8 cellular contexts compared by ENCODE assay signal in the genomic region with DNA sequence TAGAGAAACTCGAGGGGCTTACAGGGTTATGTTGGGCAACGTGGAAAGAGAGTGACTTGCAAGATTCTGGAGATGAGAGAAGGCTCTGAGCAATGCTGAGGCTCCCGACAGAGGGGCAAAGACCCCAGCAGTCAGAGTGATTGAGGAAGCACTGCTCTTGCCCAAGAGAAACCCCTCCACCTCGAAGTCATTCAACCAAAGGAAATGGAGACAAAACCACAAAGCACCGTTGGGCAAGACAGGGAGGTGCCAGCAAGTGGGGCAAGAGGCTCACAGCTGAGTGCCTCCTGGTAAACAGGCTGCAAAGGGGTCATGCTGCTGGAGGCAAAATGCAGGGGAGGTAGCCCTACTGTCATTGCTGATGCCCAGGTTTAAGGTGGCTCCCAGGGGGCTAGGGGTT. TPM values are rescaled to one million over a fixed set of nuclear protein-coding genes. Genes with fewer than 3 reads are reported as not detected.
A peak's percentile ranks its signal among the peaks of the same experiment; 100 is the strongest.
DNase-seq lines count a peak whose midpoint lies in the region; ATAC-seq and TF ChIP-seq lines count a peak whose summit lies in the region.

No MANE protein-coding gene starts in this region.

- H3K79me2 ChIP-seq in SK-N-SH (ENCODE audit: insufficient read depth), result no peaks in the 10 kb centered on the region

- 51% methylated on average over 5 of the region's 5 CpGs for WGBS in SK-N-SH (ENCODE audit: low lambda C conversion rate)

- no peak for TF ChIP-seq CTCF in SK-N-SH (IDR thresholded peaks at IDR 0.05)

- H3K4me3 ChIP-seq in H7 (ENCODE audit: insufficient read depth, low read depth, low read length) (no peak overlapping the region), SK-N-SH (ENCODE audit: low read depth in 2 of 2, low read length in 1 of 2) (no peak overlapping the region)

- no peak for ATAC-seq in GM21825 (IDR thresholded peaks at IDR 0.05; ENCODE audit: unreplicated experiment)

- CTCF ChIA-PET in SK-N-SH (lab: Yijun Ruan, JAX), result interaction anchor here (0.7 to 1.2 kb wide), 3 partner anchors 7 to 38 kb away, joined by 3 read pairs; no protein-coding TSS in a partner anchor

- no peak overlapping the region for H3K27ac ChIP-seq in SK-N-SH (ENCODE audit: low read depth in 2 of 2, low read length in 1 of 2)

- H2AFZ ChIP-seq in SK-N-SH (ENCODE audit: low read depth), result no peak overlapping the region

- DNase-seq in H7, result peak; percentile 21
- peak; percentile 83 for DNase-seq in RPMI8226
- peak; percentile 38 to 48 for DNase-seq in stimulated activated CD8-positive, alpha-beta memory T cell treated with anti-CD3 and anti-CD28 coated beads, Interleukin-2, amount 100 ng/mL, for 1 hour (ENCODE audit: low read depth in 2 of 2)
- no peak for DNase-seq in NCI-H2196 (lab: John Stamatoyannopoulos, UW; ENCODE audit: unreplicated experiment)
- DNase-seq in SK-N-SH, result no peak
- no peak for DNase-seq in NCI-H748 treated with DMSO at 0.1 percent for 48 hours (lab: John Stamatoyannopoulos, UW)

- H4K20me1 ChIP-seq in SK-N-SH (ENCODE audit: insufficient read depth), result no peaks in the 10 kb centered on the region

- H3F3A ChIP-seq in SK-N-SH (replicated peaks; ENCODE audit: insufficient read depth), result peaks cover 3% of the 10 kb centered on the region

- no peaks in the 10 kb centered on the region for H3K9me3 ChIP-seq in SK-N-SH

- no peaks in the 10 kb centered on the region for H3K36me3 Mint-ChIP-seq in activated naive CD8-positive, alpha-beta T cell

- H3K9me3 Mint-ChIP-seq in activated naive CD8-positive, alpha-beta T cell (ENCODE audit: low read depth), result no peaks in the 10 kb centered on the region

- TF ChIP-seq EP300 in SK-N-SH (IDR thresholded peaks at IDR 0.05; ENCODE audit: borderline replicate concordance in 1 of 2, low read depth in 1 of 2, low read length in 1 of 2), result no peak

- H3K4me1 ChIP-seq in SK-N-SH (ENCODE audit: control insufficient read depth in 1 of 2, insufficient read depth in 2 of 2, low read depth in 1 of 2, low read length in 1 of 2), result no peaks in the 10 kb centered on the region

- no peak overlapping the region for H3K4me2 ChIP-seq in SK-N-SH

- POLR2A ChIA-PET in SK-N-SH (lab: Yijun Ruan, JAX), result no interaction called here

- H3K27me3 ChIP-seq in H7 (ENCODE audit: control insufficient read depth, insufficient read depth, low read length), result no peaks in the 10 kb centered on the region
- no peaks in the 10 kb centered on the region for H3K27me3 ChIP-seq in SK-N-SH (ENCODE audit: insufficient read depth)

- H3K4me3 Mint-ChIP-seq in activated naive CD8-positive, alpha-beta T cell, result peak overlapping the region; percentile 43

- no peaks in the 10 kb centered on the region for H3K36me3 ChIP-seq in H7 (replicated peaks; ENCODE audit: control insufficient read depth, insufficient read depth, low read length)
- no peaks in the 10 kb centered on the region for H3K36me3 ChIP-seq in SK-N-SH (replicated peaks in 1 of 2; ENCODE audit: control insufficient read depth in 1 of 2, insufficient read depth in 2 of 2, low read length in 1 of 2)

- peaks cover 55% of the 10 kb centered on the region for H3K4me1 Mint-ChIP-seq in activated naive CD8-positive, alpha-beta T cell (ENCODE audit: low read depth)

- no peak for TF ChIP-seq RAD21 in SK-N-SH (IDR thresholded peaks at IDR 0.05; ENCODE audit: low read length)

- no peaks in the 10 kb centered on the region for H3K27me3 Mint-ChIP-seq in activated naive CD8-positive, alpha-beta T cell

- H3K9me2 ChIP-seq in SK-N-SH, result no peaks in the 10 kb centered on the region

- no peak overlapping the region for H3K9ac ChIP-seq in SK-N-SH

- H3K27ac Mint-ChIP-seq in activated naive CD8-positive, alpha-beta T cell, result peak overlapping the region; percentile 88

TF ChIP-seq in SK-N-SH, 30 proteins besides CTCF, POLR2A, EP300 and RAD21:
- TF ChIP-seq YY1 (IDR thresholded peaks at IDR 0.05; ENCODE audit: low read depth) (no peak), GATA2 (CRISPR knock-in tag; IDR thresholded peaks at IDR 0.05) (no peak)
TF ChIP-seq in SK-N-SH: peak in this region for 0.

RNA-seq across cellular contexts. Expression of a gene that starts 17.9 kb away (rescaled TPM):
- 117 and 149 TPM in 2 replicates for total RNA-seq in H7 (2014; rRNA removed; shearing (Covaris generic))
- 202 and 303 TPM in 2 replicates for polyA plus RNA-seq in SK-N-SH (2012; rRNA removed)
- 181 and 225 TPM in 2 replicates for polyA plus RNA-seq in SK-N-SH (2012; cell fraction: cytosol; rRNA removed)
- 401 and 439 TPM in 2 replicates for polyA plus RNA-seq in SK-N-SH (2012; cell fraction: nucleus; rRNA removed)

Comparison
In these comparisons a context has a peak if more than half of its experiments do, and no peak if none do; other contexts are left out.
1. DNase-seq: peak in H7 (single experiment), RPMI8226 (single experiment) and stimulated activated CD8-positive, alpha-beta memory T cell treated with anti-CD3 and anti-CD28 coated beads, Interleukin-2, amount 100 ng/mL, for 1 hour (2 of 2); none in NCI-H2196 (single experiment), SK-N-SH (single experiment) and NCI-H748 treated with DMSO at 0.1 percent for 48 hours (single experiment).